In genomic region chr6:31740397-31741223, GRCh38 we compare ENCODE assay signal across 6 cellular contexts. TPM values are rescaled to one million over a fixed set of nuclear protein-coding genes. Genes with fewer than 3 reads are reported as not detected.
DNase-seq lines count a peak whose midpoint lies in the region; ATAC-seq and TF ChIP-seq lines count a peak whose summit lies in the region.

No MANE protein-coding gene starts in this region.

- H3K4me3 Mint-ChIP-seq in activated naive CD4-positive, alpha-beta T cell treated with anti-CD3 and anti-CD28 coated beads, Interleukin-2, amount 50 U/mL, for 24 hours, result peak overlapping the region; percentile 98
- H3K4me3 Mint-ChIP-seq in progenitor cell of endocrine pancreas (ENCODE audit: low read depth), result peak overlapping the region; percentile 83

- peak overlapping the region in 31 of 59 donors; percentile 6 to 78 (median 51) for H3K27ac ChIP-seq in dorsolateral prefrontal cortex

- H3K27me3 ChIP-seq in dorsolateral prefrontal cortex, result peaks cover 0 to 7% (median 0%) of the 10 kb centered on the region in 45 donors

- peaks cover 10% of the 10 kb centered on the region for H3K36me3 Mint-ChIP-seq in activated naive CD4-positive, alpha-beta T cell treated with anti-CD3 and anti-CD28 coated beads, Interleukin-2, amount 50 U/mL, for 24 hours
- peaks cover 2% of the 10 kb centered on the region for H3K36me3 Mint-ChIP-seq in progenitor cell of endocrine pancreas (ENCODE audit: insufficient read depth)

- H3K27ac Mint-ChIP-seq in activated naive CD4-positive, alpha-beta T cell treated with anti-CD3 and anti-CD28 coated beads, Interleukin-2, amount 50 U/mL, for 24 hours, result peak overlapping the region; percentile 94
- peak overlapping the region; percentile 98 for H3K27ac Mint-ChIP-seq in progenitor cell of endocrine pancreas

- H3K9me3 Mint-ChIP-seq in activated naive CD4-positive, alpha-beta T cell treated with anti-CD3 and anti-CD28 coated beads, Interleukin-2, amount 50 U/mL, for 24 hours, result no peaks in the 10 kb centered on the region
- H3K9me3 Mint-ChIP-seq in progenitor cell of endocrine pancreas (ENCODE audit: low read depth), result no peaks in the 10 kb centered on the region

- no peaks in the 10 kb centered on the region for H3K27me3 Mint-ChIP-seq in activated naive CD4-positive, alpha-beta T cell treated with anti-CD3 and anti-CD28 coated beads, Interleukin-2, amount 50 U/mL, for 24 hours
- no peaks in the 10 kb centered on the region for H3K27me3 Mint-ChIP-seq in progenitor cell of endocrine pancreas

- peaks cover 43% of the 10 kb centered on the region for H3K4me1 Mint-ChIP-seq in activated naive CD4-positive, alpha-beta T cell treated with anti-CD3 and anti-CD28 coated beads, Interleukin-2, amount 50 U/mL, for 24 hours
- H3K4me1 Mint-ChIP-seq in progenitor cell of endocrine pancreas (ENCODE audit: low read depth), result peaks cover 37% of the 10 kb centered on the region

- intact Hi-C loops in dorsolateral prefrontal cortex (cut with DNase I), result loop anchor here in 1 of 2 donors (5.0 kb wide), 1 partner anchor 57 kb away; the partner anchor contains the start of gene VARS1

- TF ChIP-seq CTCF in dorsolateral prefrontal cortex (IDR thresholded peaks at IDR 0.05 in 54 of 56, conservative IDR thresholded peaks at IDR 0.05 in 2 of 56; ENCODE audit: low read depth in 1 of 56, partially characterized antibody in 56 of 56) (no peak), progenitor cell of endocrine pancreas (IDR thresholded peaks at IDR 0.05; ENCODE audit: unreplicated experiment) (no peak)

- peak overlapping the region; percentile 48 to 91 (median 80) for H3K4me3 ChIP-seq in dorsolateral prefrontal cortex

- ATAC-seq in HG02970 (IDR thresholded peaks at IDR 0.05; ENCODE audit: low FRiP score, unreplicated experiment), result no peak

- DNase-seq in activated naive CD4-positive, alpha-beta T cell treated with anti-CD3 and anti-CD28 coated beads, Interleukin-2, amount 50 U/mL, for 16 hours, result no peak
- DNase-seq in dorsolateral prefrontal cortex (no peak), progenitor cell of endocrine pancreas (ENCODE audit: low spot score, unreplicated experiment) (no peak), NCI-H526 (lab: John Stamatoyannopoulos, UW) (no peak)

RNA-seq across cellular contexts. Expression of gene MSH5, which starts 0.8 kb away (rescaled TPM):
- total RNA-seq in dorsolateral prefrontal cortex, result 10 to 100 TPM in 56 of 120 experiments, 1 to 10 TPM in 63, under 1 TPM in 1; 0.83 to 23.4 (median 9.7) TPM
- total RNA-seq in progenitor cell of endocrine pancreas, result 45.0 and 51.3 TPM in 2 replicates

RNA-seq across cellular contexts. Expression of gene CLIC1, which starts 4.3 kb away (rescaled TPM):
- total RNA-seq in dorsolateral prefrontal cortex (10 to 100 TPM in 119 of 120 experiments, 1 to 10 TPM in 1; 6.1 to 85.5 (median 25.3) TPM), progenitor cell of endocrine pancreas (275 and 286 TPM in 2 replicates)

RNA-seq across cellular contexts. Expression of gene DDAH2, which starts 11.5 kb away (rescaled TPM):
- total RNA-seq in dorsolateral prefrontal cortex (10 to 100 TPM; 14.5 to 68.4 (median 29.2) TPM), progenitor cell of endocrine pancreas (218 and 233 TPM in 2 replicates)

RNA-seq across cellular contexts. Expression of gene MPIG6B, which starts 17.4 kb away (rescaled TPM):
- total RNA-seq in dorsolateral prefrontal cortex (1 to 10 TPM in 1 of 120 experiments, under 1 TPM in 37, not detected in 82; 0.19 to 1.1 (median 0.37) TPM), progenitor cell of endocrine pancreas (not detected in 2 replicates)

RNA-seq across cellular contexts. Expression of gene LY6G6C, which starts 19.1 kb away (rescaled TPM):
- 1 to 10 TPM in 1 of 120 experiments, under 1 TPM in 10, not detected in 109; 0.42 to 1.3 (median 0.57) TPM for total RNA-seq in dorsolateral prefrontal cortex
- 0.60 and 1.3 TPM in 2 replicates for total RNA-seq in progenitor cell of endocrine pancreas
